18 cellular contexts compared by ENCODE assay signal in the genomic region with DNA sequence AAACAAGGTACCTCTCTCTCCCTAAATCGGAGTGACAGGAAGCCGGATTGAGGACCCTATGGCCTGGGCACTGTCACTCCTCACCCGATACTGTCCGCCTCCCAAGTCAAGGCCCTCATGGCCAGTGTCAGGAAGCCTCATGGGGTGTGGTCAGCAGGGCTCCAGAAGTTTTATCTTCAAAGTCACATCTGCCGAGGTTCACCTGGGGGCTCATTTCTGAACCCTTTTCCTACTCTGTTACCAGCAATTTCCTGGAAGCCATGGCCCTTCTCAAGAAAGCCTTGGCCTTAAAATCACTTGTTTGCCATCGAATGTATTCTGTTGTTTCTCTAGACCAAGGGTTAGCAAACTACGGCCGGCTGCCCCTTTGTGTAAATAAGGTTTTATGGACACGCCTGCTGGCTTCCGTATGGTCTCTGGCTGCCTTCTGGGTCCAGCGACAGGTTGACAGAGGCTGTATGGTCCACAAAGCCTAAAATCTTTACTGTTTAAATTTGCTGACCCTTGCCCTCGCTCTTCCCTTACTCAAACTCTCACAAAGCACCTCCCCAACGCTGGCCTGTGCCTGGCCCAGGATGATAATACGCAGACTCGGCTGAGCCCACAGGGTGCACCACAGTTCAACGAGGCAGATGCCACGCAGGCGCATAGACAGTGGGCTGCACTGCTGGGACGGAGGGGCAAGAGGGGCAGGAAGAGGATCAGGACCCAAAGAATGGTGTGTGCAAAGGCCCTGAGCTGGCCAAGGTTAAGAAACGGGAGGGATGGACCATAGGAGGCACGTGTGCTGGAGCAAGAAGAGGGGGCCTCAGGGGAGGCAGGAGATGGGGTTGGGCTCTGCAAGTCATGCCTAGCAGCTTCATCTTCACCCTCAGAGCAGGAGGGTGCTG.
"Had no signal": no experiment of that assay in that cellular context is flagged by ENCODE, and none has a peak within 500 bp of the region (broad histone marks: within the 10 kb centered on the region; RNA-seq: fewer than 3 reads in every experiment).

No MANE protein-coding gene starts in this region.

- H3K27me3 ChIP-seq: cardiac muscle cell, right lobe of liver, stomach, testis, upper lobe of right lung had no signal

- ATAC-seq: naive thymus-derived CD8-positive, alpha-beta T cell; psoas muscle; upper lobe of right lung had no signal

- H3K9me3 Mint-ChIP-seq: activated B cell treated with CpG ODN at 0.5 μM for 24 hours; activated CD4-positive, alpha-beta T cell treated with anti-CD3 and anti-CD28 coated beads, Interleukin-2, amount 10 ng/mL, durations not matched to agents 24 days and 14 days; naive thymus-derived CD8-positive, alpha-beta T cell had no signal

- H3K4me2 ChIP-seq: smooth muscle cell had no signal

- H3K27ac Mint-ChIP-seq: activated B cell treated with CpG ODN at 0.5 μM for 24 hours; activated CD4-positive, alpha-beta T cell treated with anti-CD3 and anti-CD28 coated beads, Interleukin-2, amount 10 ng/mL, durations not matched to agents 24 days and 14 days had no signal

- H3K36me3 ChIP-seq: cardiac muscle cell, right lobe of liver, stomach, upper lobe of right lung had no signal

- H3K4me3 ChIP-seq: cardiac muscle cell, coronary artery, psoas muscle, right lobe of liver, smooth muscle cell, stomach, testis, upper lobe of right lung had no signal

- H3K4me3 Mint-ChIP-seq: activated B cell treated with CpG ODN at 0.5 μM for 24 hours; activated CD4-positive, alpha-beta T cell treated with anti-CD3 and anti-CD28 coated beads, Interleukin-2, amount 10 ng/mL, durations not matched to agents 24 days and 14 days; naive thymus-derived CD8-positive, alpha-beta T cell had no signal

- H3K9me3 ChIP-seq: psoas muscle, right lobe of liver, stomach, testis, upper lobe of right lung had no signal

- FAIRE-seq: endothelial cell of umbilical vein had no signal

- H3K27ac ChIP-seq: cardiac muscle cell, coronary artery, psoas muscle, right lobe of liver, stomach, testis, upper lobe of right lung had no signal

- H3K4me1 ChIP-seq: psoas muscle, right lobe of liver had no signal

- H3K4me1 Mint-ChIP-seq: activated B cell treated with CpG ODN at 0.5 μM for 24 hours had no signal

- H3K27me3 Mint-ChIP-seq: activated B cell treated with CpG ODN at 0.5 μM for 24 hours; activated CD4-positive, alpha-beta T cell treated with anti-CD3 and anti-CD28 coated beads, Interleukin-2, amount 10 ng/mL, durations not matched to agents 24 days and 14 days; naive thymus-derived CD8-positive, alpha-beta T cell had no signal

- DNase-seq: activated B cell treated with CpG ODN at 0.5 μM for 24 hours; activated CD4-positive, alpha-beta T cell treated with anti-CD3 and anti-CD28 coated beads, Interleukin-2, amount 10 ng/mL, durations not matched to agents 24 days and 14 days; activated CD8-positive, alpha-beta memory T cell treated with anti-CD3 and anti-CD28 coated beads, Interleukin-2, amount 50 U/mL, for 48 hours; effector CD4-positive, alpha-beta T cell; foreskin melanocyte; head of caudate nucleus; naive thymus-derived CD8-positive, alpha-beta T cell; right lobe of liver; SIG-M5; stomach; T-helper 2 cell; testis; upper lobe of right lung had no signal

- H3K36me3 Mint-ChIP-seq: naive thymus-derived CD8-positive, alpha-beta T cell had no signal
